Comparison of ENCODE assay signal across 18 cellular contexts in the genomic region with DNA sequence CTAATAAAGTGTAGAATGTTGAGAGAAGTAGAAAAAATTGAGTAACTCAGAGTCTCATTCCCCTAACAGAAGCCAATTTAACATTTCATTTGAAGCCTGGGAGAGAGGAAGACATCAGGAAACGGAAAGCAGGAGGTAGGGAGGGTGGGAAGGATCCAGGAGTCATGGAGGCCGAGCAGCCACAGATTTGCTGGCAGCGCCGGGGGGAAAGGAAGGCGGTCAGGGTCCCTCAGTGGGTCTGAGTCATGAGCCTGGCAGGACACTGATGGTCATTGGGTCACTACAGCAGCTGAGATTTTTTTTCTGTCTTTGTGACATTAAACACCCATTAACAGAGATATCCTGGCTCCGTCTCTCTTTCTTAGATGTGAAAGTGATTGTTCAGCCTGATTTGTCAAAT.
DNase-seq lines count a peak whose midpoint lies in the region; ATAC-seq, FAIRE-seq and TF ChIP-seq lines count a peak whose summit lies in the region.
"Had no signal": no experiment of that assay in that cellular context is flagged by ENCODE, and none has a peak within 500 bp of the region (broad histone marks: within the 10 kb centered on the region; RNA-seq: fewer than 3 reads in every experiment).

No MANE protein-coding gene starts in this region.

- H3K4me1 ChIP-seq in MM.1S (ENCODE audit: low read length): no peaks in the 10 kb centered on the region
- H3K4me1 ChIP-seq in H1 (replicated peaks in 1 of 4; ENCODE audit: control insufficient read depth in 3 of 4, insufficient read depth in 4 of 4, low read length in 3 of 4): peaks cover 0 to 3% (median 0%) of the 10 kb centered on the region in 4 experiments; a peak in 2 of 7 replicates
- H3K4me1 ChIP-seq in neuron (ENCODE audit: insufficient read depth, low read length): peaks cover 14% of the 10 kb centered on the region
- H3K4me1 ChIP-seq in CD8-positive, alpha-beta T cell (ENCODE audit: insufficient read depth, low read length): no peaks in the 10 kb centered on the region
- H3K4me1 ChIP-seq: A549, HAP-1 had no signal

- POLR2A ChIA-PET in H1 (lab: Charles Lee; ENCODE audit: partially characterized antibody): no interaction called here
- POLR2A ChIA-PET in CD8-positive, alpha-beta T cell (lab: Charles Lee): no interaction called here
- POLR2A ChIA-PET in activated CD4-positive, alpha-beta memory T cell treated with anti-CD3 and anti-CD28 coated beads, Interleukin-2, amount 10 ng/mL, durations not matched to agents 7 days and 5 days (lab: Charles Lee): no interaction called here

- H3K27ac ChIP-seq in MM.1S (ENCODE audit: low read length): no peak overlapping the region
- no peak overlapping the region for H3K27ac ChIP-seq in H1 (ENCODE audit: low read depth, low read length)
- no peak overlapping the region for H3K27ac ChIP-seq in CD8-positive, alpha-beta T cell (ENCODE audit: low read depth, low read length)
- H3K27ac ChIP-seq: A549 had no signal

- no peaks in the 10 kb centered on the region for H3K36me3 Mint-ChIP-seq in CD8-positive, alpha-beta T cell
- H3K36me3 Mint-ChIP-seq in activated CD4-positive, alpha-beta memory T cell treated with anti-CD3 and anti-CD28 coated beads, Interleukin-2, amount 10 ng/mL, durations not matched to agents 7 days and 5 days (ENCODE audit: low read depth): no peaks in the 10 kb centered on the region
- H3K36me3 Mint-ChIP-seq: CD4-positive, CD25-positive, alpha-beta regulatory T cell had no signal

- H3K4ac ChIP-seq in H1 (replicated peaks; ENCODE audit: insufficient read length, low read depth, low read length): no peak overlapping the region

- ATAC-seq in CD8-positive, alpha-beta T cell: no peak
- no peak for ATAC-seq in HG02678 (IDR thresholded peaks at IDR 0.05; ENCODE audit: unreplicated experiment)
- ATAC-seq: A549, K562 had no signal

- H3K36me3 ChIP-seq in MM.1S (replicated peaks; ENCODE audit: insufficient read depth, low read length): no peaks in the 10 kb centered on the region
- no peaks in the 10 kb centered on the region for H3K36me3 ChIP-seq in H1 (ENCODE audit: control insufficient read depth in 2 of 4, insufficient read depth in 4 of 4, low read length in 3 of 4)
- H3K36me3 ChIP-seq in neuron (ENCODE audit: insufficient read depth, low read length): no peaks in the 10 kb centered on the region
- no peaks in the 10 kb centered on the region for H3K36me3 ChIP-seq in CD8-positive, alpha-beta T cell (ENCODE audit: insufficient read depth, low read length)
- H3K36me3 ChIP-seq: BE2C, HAP-1 had no signal

- intact Hi-C loops in CD8-positive, alpha-beta T cell (cut with DNase I, micrococcal nuclease): no loop called here

- no peak overlapping the region for H4K8ac ChIP-seq in H1 (ENCODE audit: extremely low read depth, insufficient read depth, low read length)

- no peak overlapping the region for H3K4me3 Mint-ChIP-seq in CD8-positive, alpha-beta T cell
- H3K4me3 Mint-ChIP-seq in activated CD4-positive, alpha-beta memory T cell treated with anti-CD3 and anti-CD28 coated beads, Interleukin-2, amount 10 ng/mL, durations not matched to agents 7 days and 5 days: no peak overlapping the region
- H3K4me3 Mint-ChIP-seq: CD4-positive, CD25-positive, alpha-beta regulatory T cell had no signal

- no peak overlapping the region for H2BK12ac ChIP-seq in H1 (ENCODE audit: low read depth, low read length)

- no peak overlapping the region for H3K27ac Mint-ChIP-seq in CD8-positive, alpha-beta T cell
- no peak overlapping the region for H3K27ac Mint-ChIP-seq in activated CD4-positive, alpha-beta memory T cell treated with anti-CD3 and anti-CD28 coated beads, Interleukin-2, amount 10 ng/mL, durations not matched to agents 7 days and 5 days
- H3K27ac Mint-ChIP-seq: CD4-positive, CD25-positive, alpha-beta regulatory T cell had no signal

- TF ChIP-seq EP300 in H1 (IDR thresholded peaks at IDR 0.05; ENCODE audit: borderline replicate concordance in 1 of 2, low read depth in 2 of 2, low read length in 2 of 2): no peak

- no peak for TF ChIP-seq CTCF in MM.1S (IDR thresholded peaks at IDR 0.05; ENCODE audit: low read length)
- TF ChIP-seq CTCF in H1 (IDR thresholded peaks at IDR 0.05; ENCODE audit: control extremely low read depth in 1 of 3, insufficient read depth in 1 of 3, low read depth in 1 of 3, low read length in 3 of 3): no peak
- no peak for TF ChIP-seq CTCF in CD8-positive, alpha-beta T cell (IDR thresholded peaks at IDR 0.05)

- H4K91ac ChIP-seq in H1 (replicated peaks; ENCODE audit: insufficient read length, low read length): no peak overlapping the region

- peaks cover 7% of the 10 kb centered on the region for H3K27me3 Mint-ChIP-seq in CD8-positive, alpha-beta T cell (ENCODE audit: low read depth)
- no peaks in the 10 kb centered on the region for H3K27me3 Mint-ChIP-seq in activated CD4-positive, alpha-beta memory T cell treated with anti-CD3 and anti-CD28 coated beads, Interleukin-2, amount 10 ng/mL, durations not matched to agents 7 days and 5 days

- no peak overlapping the region for H2BK120ac ChIP-seq in H1 (replicated peaks; ENCODE audit: low read depth, low read length)

- DNase-seq in MM.1S (no peak), H1 (ENCODE audit: low read depth in 1 of 2, low spot score in 2 of 2) (no peak), NOMO-1 (lab: John Stamatoyannopoulos, UW; ENCODE audit: unreplicated experiment in 2 of 2) (no peak)
- DNase-seq in CD8-positive, alpha-beta T cell: no peak
- no peak for DNase-seq in activated CD4-positive, alpha-beta memory T cell treated with anti-CD3 and anti-CD28 coated beads, Interleukin-2, amount 10 ng/mL, durations not matched to agents 7 days and 5 days
- DNase-seq: BE2C; Calu3; CD4-positive, CD25-positive, alpha-beta regulatory T cell; DMS 273 treated with DMSO at 0.1 percent for 48 hours; DMS79; GOT3 had no signal

- H2BK15ac ChIP-seq in H1 (ENCODE audit: low read length): no peak overlapping the region

- no peak overlapping the region for H2BK5ac ChIP-seq in H1 (ENCODE audit: low read depth, low read length)

- no peak for TF ChIP-seq RAD21 in H1 (IDR thresholded peaks at IDR 0.05 in 1 of 2, conservative IDR thresholded peaks at IDR 0.05 in 1 of 2; ENCODE audit: low read depth in 2 of 2, low read length in 2 of 2)

- no peaks in the 10 kb centered on the region for H3K9me3 ChIP-seq in MM.1S (replicated peaks; ENCODE audit: insufficient read depth, low read length)
- no peaks in the 10 kb centered on the region for H3K9me3 ChIP-seq in H1 (ENCODE audit: insufficient read depth in 2 of 2, low read depth in 1 of 2, low read length in 1 of 2)
- no peaks in the 10 kb centered on the region for H3K9me3 ChIP-seq in neuron (ENCODE audit: low read length)
- H3K9me3 ChIP-seq in CD8-positive, alpha-beta T cell (ENCODE audit: low read length): no peaks in the 10 kb centered on the region
- H3K9me3 ChIP-seq: BE2C, HAP-1 had no signal

- H3F3A ChIP-seq in MM.1S (ENCODE audit: insufficient read depth, low read length): no peaks in the 10 kb centered on the region

- no peaks in the 10 kb centered on the region for H3K27me3 ChIP-seq in MM.1S (replicated peaks; ENCODE audit: insufficient read depth, low read length)
- H3K27me3 ChIP-seq in H1 (replicated peaks in 1 of 4; ENCODE audit: control insufficient read depth in 3 of 4, extremely low read depth in 1 of 4, insufficient read depth in 3 of 4, low read length in 3 of 4): no peaks in the 10 kb centered on the region
- no peaks in the 10 kb centered on the region for H3K27me3 ChIP-seq in neuron (ENCODE audit: insufficient read depth, low read length)
- H3K27me3 ChIP-seq in CD8-positive, alpha-beta T cell (ENCODE audit: insufficient read depth, low read length): no peaks in the 10 kb centered on the region
- H3K27me3 ChIP-seq: BE2C had no signal

- no peaks in the 10 kb centered on the region for H3K4me1 Mint-ChIP-seq in CD8-positive, alpha-beta T cell (ENCODE audit: low read depth)
- no peaks in the 10 kb centered on the region for H3K4me1 Mint-ChIP-seq in activated CD4-positive, alpha-beta memory T cell treated with anti-CD3 and anti-CD28 coated beads, Interleukin-2, amount 10 ng/mL, durations not matched to agents 7 days and 5 days
- H3K4me1 Mint-ChIP-seq: CD4-positive, CD25-positive, alpha-beta regulatory T cell had no signal

- H3K79me2 ChIP-seq in MM.1S (ENCODE audit: low read length) (no peaks in the 10 kb centered on the region), H1 (ENCODE audit: control insufficient read depth in 1 of 2, insufficient read depth in 2 of 2, low read length in 2 of 2) (no peaks in the 10 kb centered on the region)

- H3K14ac ChIP-seq in H1 (ENCODE audit: insufficient read length): no peak overlapping the region

- H3K9me3 Mint-ChIP-seq in CD8-positive, alpha-beta T cell: peaks cover 2% of the 10 kb centered on the region
- H3K9me3 Mint-ChIP-seq in activated CD4-positive, alpha-beta memory T cell treated with anti-CD3 and anti-CD28 coated beads, Interleukin-2, amount 10 ng/mL, durations not matched to agents 7 days and 5 days: peaks cover 2% of the 10 kb centered on the region

- H3K23ac ChIP-seq in H1 (ENCODE audit: insufficient read length): no peak overlapping the region

- no peak for TF ChIP-seq POLR2A in H1 (IDR thresholded peaks at IDR 0.05; ENCODE audit: control extremely low read depth in 1 of 2, low read depth in 2 of 2, low read length in 2 of 2)

- H3K4me2 ChIP-seq in MM.1S (ENCODE audit: low read depth, low read length) (peak overlapping the region; percentile 37), H1 (ENCODE audit: insufficient read depth in 1 of 2, low read depth in 2 of 2, low read length in 2 of 2) (no peak overlapping the region)
- H3K4me2 ChIP-seq: A549 had no signal

- no peaks in the 10 kb centered on the region for H3K23me2 ChIP-seq in H1 (ENCODE audit: low read depth, low read length)

- H3K4me3 ChIP-seq in MM.1S (ENCODE audit: low read length): no peak overlapping the region
- H3K4me3 ChIP-seq in H1 (ENCODE audit: extremely low read depth in 1 of 4, insufficient read depth in 2 of 4, low read depth in 3 of 4, low read length in 4 of 4): no peak overlapping the region
- H3K4me3 ChIP-seq in neuron (ENCODE audit: low read length): no peak overlapping the region
- no peak overlapping the region for H3K4me3 ChIP-seq in CD8-positive, alpha-beta T cell (ENCODE audit: low read depth, low read length)
- H3K4me3 ChIP-seq: A549, GM12878, HAP-1, K562 had no signal

- H2AFZ ChIP-seq in MM.1S (ENCODE audit: low read length) (no peak overlapping the region; the same call in 1 of the 2 replicates), H1 (ENCODE audit: low read length) (0 out of 2 replicates have a peak overlapping the region, but pooled peaks have one; percentile 4), neuron (ENCODE audit: low read depth, low read length) (peak overlapping the region; percentile 24)

- CTCF ChIA-PET in H1 (lab: Charles Lee; ENCODE audit: partially characterized antibody): interaction anchor here (1.2 to 1.3 kb wide), 2 partner anchors 62 to 204 kb away, joined by 3 read pairs; no protein-coding TSS in a partner anchor
- CTCF ChIA-PET in CD8-positive, alpha-beta T cell (lab: Charles Lee): no interaction called here
- CTCF ChIA-PET in activated CD4-positive, alpha-beta memory T cell treated with anti-CD3 and anti-CD28 coated beads, Interleukin-2, amount 10 ng/mL, durations not matched to agents 7 days and 5 days (lab: Charles Lee): no interaction called here

- 90% methylated on average over 6 of the region's 6 CpGs; no CpG with 5 or more reads in 1 of the 2 experiments for WGBS in H1 (ENCODE audit: extremely low coverage in 1 of 2, insufficient coverage in 1 of 2, insufficient read length in 1 of 2, insufficient replicate concordance in 2 of 2, low coverage in 1 of 2, low lambda C conversion rate in 2 of 2, missing lambda C conversion rate in 1 of 2), 2 experiments

- H4K20me1 ChIP-seq in MM.1S (ENCODE audit: insufficient read depth, low read length) (no peaks in the 10 kb centered on the region), H1 (replicated peaks in 1 of 2; ENCODE audit: control insufficient read depth in 1 of 2, insufficient read depth in 2 of 2, low read length in 2 of 2) (no peaks in the 10 kb centered on the region)

- FAIRE-seq in H1 (lab: Jason Lieb, UNC): no peak
- FAIRE-seq: A549, GM12878, GM18507, K562 had no signal

- no peak overlapping the region for H3K18ac ChIP-seq in H1 (ENCODE audit: extremely low read depth, low read length)

- no peak overlapping the region for H2AK5ac ChIP-seq in H1 (ENCODE audit: low read depth, low read length)

- H4K5ac ChIP-seq in H1 (ENCODE audit: insufficient read length, low read depth, low read length): no peak overlapping the region

- H2BK20ac ChIP-seq in H1 (ENCODE audit: low read length): no peak overlapping the region

- H3K9ac ChIP-seq in MM.1S (ENCODE audit: low read length): no peak overlapping the region
- no peak overlapping the region for H3K9ac ChIP-seq in H1 (replicated peaks in 1 of 4; ENCODE audit: extremely low read depth in 1 of 4, low read depth in 3 of 4, low read length in 3 of 4)

- no peak overlapping the region for H3K56ac ChIP-seq in H1 (replicated peaks; ENCODE audit: insufficient read length, low read depth, low read length)

- H3K9me2 ChIP-seq in MM.1S (replicated peaks; ENCODE audit: insufficient read depth, low read length): no peaks in the 10 kb centered on the region

- H3K79me1 ChIP-seq in H1 (ENCODE audit: low read depth, low read length): no peaks in the 10 kb centered on the region
